In genomic region chr14:58280954-58281787, GRCh38 we compare ENCODE assay signal across 8 cellular contexts. TPM values are rescaled to one million over a fixed set of nuclear protein-coding genes. Genes with fewer than 3 reads are reported as not detected.
A peak's percentile ranks its signal among the peaks of the same experiment; 100 is the strongest.
DNase-seq lines count a peak whose midpoint lies in the region; ATAC-seq and TF ChIP-seq lines count a peak whose summit lies in the region.

No MANE protein-coding gene starts in this region.

- no peaks in the 10 kb centered on the region for H3K27me3 ChIP-seq in HL-60 (ENCODE audit: insufficient read depth, poor library complexity, severe bottlenecking)

- H3K27ac ChIP-seq in HL-60 (replicated peaks), result peak overlapping the region; percentile 54

- intact Hi-C loops in activated CD8-positive, alpha-beta T cell treated with anti-CD3 and anti-CD28 coated beads for 36 hours (cut with micrococcal nuclease), result loop anchor here (5.0 kb wide), 1 partner anchor 34 kb away; no protein-coding TSS in a partner anchor

- POLR2A ChIA-PET in activated CD8-positive, alpha-beta T cell treated with anti-CD3 and anti-CD28 coated beads for 36 hours (lab: Charles Lee), result interaction anchor here (0.6 to 2.1 kb wide), 5 partner anchors 12 to 34 kb away, joined by 3 to 5 read pairs (median 4); partner anchors contain the start of gene ARID4A

- no peaks in the 10 kb centered on the region for H3K27me3 Mint-ChIP-seq in activated CD8-positive, alpha-beta T cell treated with anti-CD3 and anti-CD28 coated beads for 36 hours

- peaks cover 74% of the 10 kb centered on the region for H3K36me3 Mint-ChIP-seq in activated CD8-positive, alpha-beta T cell treated with anti-CD3 and anti-CD28 coated beads for 36 hours (ENCODE audit: low read depth)

- peak overlapping the region; percentile 96 for H3K27ac Mint-ChIP-seq in activated CD8-positive, alpha-beta T cell treated with anti-CD3 and anti-CD28 coated beads for 36 hours

- no peak overlapping the region for H3K4me3 ChIP-seq in HL-60 (replicated peaks; ENCODE audit: insufficient read depth, low read length)

- CTCF ChIA-PET in activated CD8-positive, alpha-beta T cell treated with anti-CD3 and anti-CD28 coated beads for 36 hours (lab: Charles Lee), result interaction anchor here (1.0 kb wide), 1 partner anchor 15 kb away, joined by 3 read pairs; no protein-coding TSS in a partner anchor

- no peak for TF ChIP-seq CTCF in HL-60 (IDR thresholded peaks at IDR 0.05; ENCODE audit: insufficient read depth, low read length)
- no peak for TF ChIP-seq CTCF in activated CD8-positive, alpha-beta T cell treated with anti-CD3 and anti-CD28 coated beads for 36 hours (IDR thresholded peaks at IDR 0.05)

- H3K9me3 Mint-ChIP-seq in activated CD8-positive, alpha-beta T cell treated with anti-CD3 and anti-CD28 coated beads for 36 hours, result no peaks in the 10 kb centered on the region

- H3K4me3 Mint-ChIP-seq in activated CD8-positive, alpha-beta T cell treated with anti-CD3 and anti-CD28 coated beads for 36 hours, result peak overlapping the region; percentile 59

- peak; percentile 20 for DNase-seq in activated naive CD4-positive, alpha-beta T cell treated with Interleukin-2 at 50 U/mL for 16 hours
- no peak for DNase-seq in activated naive CD4-positive, alpha-beta T cell treated with anti-CD3 and anti-CD28 coated beads, Interleukin-2, amount 50 U/mL, for 16 hours
- DNase-seq in HL-60 (ENCODE audit: low read depth in 1 of 2, low spot score in 1 of 2) (peak in 1 of 2 experiments; percentile 66), fibroblast of peridontal ligament (ENCODE audit: extremely low read depth) (peak; percentile 94), non-pigmented ciliary epithelial cell (ENCODE audit: low read depth) (peak; percentile 83), NCI-H82 treated with DMSO at 0.1 percent for 48 hours (lab: John Stamatoyannopoulos, UW; ENCODE audit: unreplicated experiment) (no peak)
- peak; percentile 42 for DNase-seq in activated CD8-positive, alpha-beta T cell treated with anti-CD3 and anti-CD28 coated beads for 36 hours

- peaks cover 70% of the 10 kb centered on the region for H3K4me1 Mint-ChIP-seq in activated CD8-positive, alpha-beta T cell treated with anti-CD3 and anti-CD28 coated beads for 36 hours (ENCODE audit: low read depth)

- ATAC-seq in activated CD8-positive, alpha-beta T cell treated with anti-CD3 and anti-CD28 coated beads for 36 hours, result peak; percentile 82
- ATAC-seq in GM21528 (IDR thresholded peaks at IDR 0.05; ENCODE audit: low FRiP score, unreplicated experiment), result no peak

RNA-seq across cellular contexts. Expression of gene ARID4A, which starts 17.2 kb away (rescaled TPM):
- 10 to 100 TPM; 22.1 to 22.4 TPM for total RNA-seq in activated CD8-positive, alpha-beta T cell treated with anti-CD3 and anti-CD28 coated beads for 36 hours

RNA-seq across cellular contexts. Expression of gene PSMA3, which starts 36.5 kb away (rescaled TPM):
- total RNA-seq in activated CD8-positive, alpha-beta T cell treated with anti-CD3 and anti-CD28 coated beads for 36 hours, result 100 to 1,000 TPM; 378 to 401 TPM

Comparison
In these comparisons a context has a peak if more than half of its experiments do, and no peak if none do; other contexts are left out.
1. DNase-seq: peak in activated naive CD4-positive, alpha-beta T cell treated with Interleukin-2 at 50 U/mL for 16 hours (single experiment), activated CD8-positive, alpha-beta T cell treated with anti-CD3 and anti-CD28 coated beads for 36 hours (single experiment), fibroblast of peridontal ligament (single experiment) and non-pigmented ciliary epithelial cell (single experiment); none in activated naive CD4-positive, alpha-beta T cell treated with anti-CD3 and anti-CD28 coated beads, Interleukin-2, amount 50 U/mL, for 16 hours (single experiment) and NCI-H82 treated with DMSO at 0.1 percent for 48 hours (single experiment).